In the genomic region with DNA sequence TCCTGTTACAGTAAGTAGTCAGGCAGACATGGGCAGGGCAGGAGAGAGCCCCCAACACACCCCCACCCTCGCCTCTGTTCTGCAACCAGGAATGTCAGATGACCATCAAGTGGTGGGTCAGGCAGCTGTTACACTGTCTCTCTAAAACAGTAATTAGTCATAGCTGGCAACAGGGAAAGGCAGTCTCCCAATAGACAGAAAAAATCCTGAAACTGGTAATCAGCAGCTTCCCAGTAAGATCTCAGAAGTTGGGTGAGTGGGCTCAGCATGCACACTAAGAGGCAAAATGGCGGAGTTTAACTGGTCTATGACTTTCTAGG, we compare ENCODE assay signal across 17 cellular contexts.
A peak's percentile ranks its signal among the peaks of the same experiment; 100 is the strongest.
DNase-seq lines count a peak whose midpoint lies in the region; ATAC-seq, FAIRE-seq and TF ChIP-seq lines count a peak whose summit lies in the region.
"Had no signal": no experiment of that assay in that cellular context is flagged by ENCODE, and none has a peak within 500 bp of the region (broad histone marks: within the 10 kb centered on the region; RNA-seq: fewer than 3 reads in every experiment).

No MANE protein-coding gene starts in this region.

- peak overlapping the region; percentile 55; the same call in 1 of the 2 replicates for H3K4me2 ChIP-seq in GM23338
- no peak overlapping the region for H3K4me2 ChIP-seq in K562 (ENCODE audit: insufficient read depth, low read length)

- WGBS in K562 (ENCODE audit: insufficient coverage, low coverage, missing lambda C conversion rate) = 17% methylated on average over 2 of the region's 2 CpGs
- WGBS in sigmoid colon, 2 donors = 77 to 82% methylated on average over 2 of the region's 2 CpGs

- no peak overlapping the region for H3K9ac ChIP-seq in K562 (ENCODE audit: insufficient read depth in 1 of 2, low read depth in 2 of 2, low read length in 2 of 2)

- H3K27ac Mint-ChIP-seq in GM23338 (no peak overlapping the region), nephron progenitor cell (no peak overlapping the region), T-cell (no peak overlapping the region)
- no peak overlapping the region for H3K27ac Mint-ChIP-seq in activated naive CD4-positive, alpha-beta T cell treated with anti-CD3 and anti-CD28 coated beads, Interleukin-2, amount 50 U/mL, for 72 hours
- H3K27ac Mint-ChIP-seq: CD4-positive, alpha-beta memory T cell had no signal

- no peaks in the 10 kb centered on the region for H3K9me3 ChIP-seq in K562 (replicated peaks; ENCODE audit: control insufficient read depth, insufficient read depth, low read depth, low read length)
- H3K9me3 ChIP-seq in sigmoid colon = no peaks in the 10 kb centered on the region
- H3K9me3 ChIP-seq: BE2C had no signal

- 0 out of 3 replicates have a peak, but pooled peaks cover 6% of the 10 kb centered on the region for H3K36me3 Mint-ChIP-seq in GM23338 (ENCODE audit: low read depth)
- peaks cover 13% of the 10 kb centered on the region for H3K36me3 Mint-ChIP-seq in nephron progenitor cell (ENCODE audit: low read depth)
- no peaks in the 10 kb centered on the region for H3K36me3 Mint-ChIP-seq in T-cell
- peaks cover 0 to 18% of the 10 kb centered on the region in 2 donors for H3K36me3 Mint-ChIP-seq in activated naive CD4-positive, alpha-beta T cell treated with anti-CD3 and anti-CD28 coated beads, Interleukin-2, amount 50 U/mL, for 72 hours

- H3K79me2 ChIP-seq in GM23338 (replicated peaks; ENCODE audit: insufficient read depth) = no peaks in the 10 kb centered on the region
- H3K79me2 ChIP-seq in K562 (ENCODE audit: control insufficient read depth, insufficient read depth, low read length) = no peaks in the 10 kb centered on the region

- no peak overlapping the region for H3K4me3 Mint-ChIP-seq in GM23338
- H3K4me3 Mint-ChIP-seq in nephron progenitor cell = no peak overlapping the region
- no peak overlapping the region for H3K4me3 Mint-ChIP-seq in T-cell
- H3K4me3 Mint-ChIP-seq: CD4-positive, alpha-beta memory T cell had no signal

- CTCF ChIA-PET in K562 (lab: Yijun Ruan, JAX; ENCODE audit: low intra/inter-chr PET ratio) = no interaction called here
- CTCF ChIA-PET in T-cell (lab: Charles Lee) = no interaction called here

- H3K9me2 ChIP-seq in GM23338 (ENCODE audit: insufficient read depth) = 0 out of 2 replicates have a peak, but pooled peaks cover 3% of the 10 kb centered on the region

- H3K27me3 Mint-ChIP-seq in GM23338 (ENCODE audit: insufficient read depth, low read depth, poor library complexity) (peaks cover 6% of the 10 kb centered on the region), nephron progenitor cell (ENCODE audit: low read depth, poor library complexity) (peaks cover 66% of the 10 kb centered on the region), T-cell (peaks cover 11 to 17% of the 10 kb centered on the region in 2 donors)

- POLR2A ChIA-PET in K562 (lab: Yijun Ruan, JAX) (interaction anchor here (0.6 to 0.7 kb wide), 2 partner anchors 16 to 63 kb away, joined by 4 read pairs; no protein-coding TSS in a partner anchor), T-cell (lab: Charles Lee) (no interaction called here)

- H3K4me3 ChIP-seq in GM23338 = no peak overlapping the region
- H3K4me3 ChIP-seq in K562 = no peak overlapping the region
- no peak overlapping the region for H3K4me3 ChIP-seq in sigmoid colon

- TF ChIP-seq CTCF in GM23338 (conservative IDR thresholded peaks at IDR 0.05; ENCODE audit: low read depth in 2 of 2) (no peak), K562 (IDR thresholded peaks at IDR 0.05 in 2 of 3, conservative IDR thresholded peaks at IDR 0.05 in 1 of 3; ENCODE audit: insufficient read depth in 2 of 3, low read depth in 1 of 3, low read length in 3 of 3) (no peak), sigmoid colon (IDR thresholded peaks at IDR 0.05) (no peak), nephron progenitor cell (IDR thresholded peaks at IDR 0.05) (no peak)

- in situ Hi-C loops in K562 (cut with MboI) = no loop called here

- no peaks in the 10 kb centered on the region for H3F3A ChIP-seq in GM23338 (replicated peaks; ENCODE audit: low read depth)

- no peaks in the 10 kb centered on the region for H3K9me1 ChIP-seq in K562 (ENCODE audit: control insufficient read depth, insufficient read depth, low read length)

- H3K36me3 ChIP-seq in GM23338 (ENCODE audit: insufficient read depth) = no peaks in the 10 kb centered on the region
- no peaks in the 10 kb centered on the region for H3K36me3 ChIP-seq in K562 (ENCODE audit: control insufficient read depth, insufficient read depth, low read length)
- no peaks in the 10 kb centered on the region for H3K36me3 ChIP-seq in sigmoid colon
- H3K36me3 ChIP-seq: BE2C had no signal

- DNase-seq in GM23338 (ENCODE audit: low spot score) (no peak), K562 (ENCODE audit: extremely low read depth in 1 of 4, low spot score in 3 of 4) (no peak), foreskin melanocyte (peak; percentile 81), sigmoid colon (peak; percentile 49), nephron progenitor cell (no peak), T-cell (no peak), GM03348 (ENCODE audit: low spot score) (no peak)
- no peak for DNase-seq in activated naive CD4-positive, alpha-beta T cell treated with anti-CD3 and anti-CD28 coated beads, Interleukin-2, amount 50 U/mL, for 72 hours (ENCODE audit: low spot score in 2 of 2)
- DNase-seq: BE2C; CD4-positive, alpha-beta memory T cell; DMS79 had no signal

- peak; percentile 19 for FAIRE-seq in K562 (lab: Jason Lieb, UNC)
- FAIRE-seq: G401.6, GM12892, HepG2, HTR-8/SVneo had no signal

- ATAC-seq in GM23338 (no peak), K562 (no peak), T-cell (replicated peaks in 1 of 4) (no peak)
- no peak for ATAC-seq in activated naive CD4-positive, alpha-beta T cell treated with anti-CD3 and anti-CD28 coated beads, Interleukin-2, amount 50 U/mL, for 72 hours
- ATAC-seq: HCT116, HepG2 had no signal

- H3K9me3 Mint-ChIP-seq in GM23338 (peaks cover 16% of the 10 kb centered on the region), nephron progenitor cell (peaks cover 38% of the 10 kb centered on the region), T-cell (peaks cover 5 to 6% (median 5%) of the 10 kb centered on the region in 3 donors)
- H3K9me3 Mint-ChIP-seq in activated naive CD4-positive, alpha-beta T cell treated with anti-CD3 and anti-CD28 coated beads, Interleukin-2, amount 50 U/mL, for 72 hours = peaks cover 3 to 10% of the 10 kb centered on the region in 2 donors

- H2AFZ ChIP-seq in GM23338 = peak overlapping the region; percentile 33
- H2AFZ ChIP-seq in K562 (ENCODE audit: low read depth, low read length) = peak overlapping the region; percentile 79

- H3K4me1 Mint-ChIP-seq in GM23338 (peaks cover 10% of the 10 kb centered on the region), nephron progenitor cell (peaks cover 23% of the 10 kb centered on the region), T-cell (no peaks in the 10 kb centered on the region)
- H3K4me1 Mint-ChIP-seq: CD4-positive, alpha-beta memory T cell had no signal

- no peaks in the 10 kb centered on the region for H4K20me1 ChIP-seq in GM23338 (replicated peaks; ENCODE audit: insufficient read depth)
- no peaks in the 10 kb centered on the region for H4K20me1 ChIP-seq in K562 (replicated peaks; ENCODE audit: control insufficient read depth, insufficient read depth, low read length)

- TF ChIP-seq EP300 in K562 (IDR thresholded peaks at IDR 0.05; ENCODE audit: low read length) = no peak
- no peak for TF ChIP-seq EP300 in sigmoid colon (IDR thresholded peaks at IDR 0.05)

- TF ChIP-seq RAD21 in K562 (CRISPR knock-in tag; conservative IDR thresholded peaks at IDR 0.05 in 1 of 2, IDR thresholded peaks at IDR 0.05 in 1 of 2) = no peak

- no peak overlapping the region for H3K27ac ChIP-seq in GM23338 (ENCODE audit: low read depth)
- no peak overlapping the region for H3K27ac ChIP-seq in K562 (ENCODE audit: extremely low read depth, low read depth, low read length)
- no peak overlapping the region for H3K27ac ChIP-seq in sigmoid colon
- H3K27ac ChIP-seq: C4-2B had no signal

- TF ChIP-seq POLR2A in K562 (conservative IDR thresholded peaks at IDR 0.05) (no peak), sigmoid colon (IDR thresholded peaks at IDR 0.05) (no peak)

- BruUV-seq in K562 (replicated peaks; lab: Mats Ljungman, UMichigan) = no TSS peak

- H3K4me1 ChIP-seq in GM23338 (ENCODE audit: insufficient read depth) (peaks cover 19% of the 10 kb centered on the region), K562 (replicated peaks in 1 of 2; ENCODE audit: control insufficient read depth in 2 of 2, insufficient read depth in 2 of 2, low read length in 2 of 2) (peaks cover 0 to 10% of the 10 kb centered on the region in 2 experiments; a peak in 3 of 5 replicates), sigmoid colon (no peaks in the 10 kb centered on the region)

- intact Hi-C loops in K562 (cut with micrococcal nuclease) (no loop called here), sigmoid colon (cut with DNase I) (no loop called here)

- H3K27me3 ChIP-seq in GM23338 (ENCODE audit: insufficient read depth) (no peaks in the 10 kb centered on the region), K562 (ENCODE audit: control insufficient read depth in 2 of 2, insufficient read depth in 2 of 2, low read length in 2 of 2) (peaks cover 2 to 19% of the 10 kb centered on the region in 2 experiments; a peak in 4 of 5 replicates), sigmoid colon (no peaks in the 10 kb centered on the region)
- H3K27me3 ChIP-seq: BE2C had no signal

TF ChIP-seq in GM23338, 12 proteins besides CTCF, POLR2A, EP300 and RAD21 (continues in another document):
- TF ChIP-seq NANOG (IDR thresholded peaks at IDR 0.05; ENCODE audit: borderline replicate concordance) (no peak), ZNF331 (CRISPR knock-in tag; IDR thresholded peaks at IDR 0.05; ENCODE audit: low read depth) (no peak), EZH2phosphoT487 (IDR thresholded peaks at IDR 0.05; ENCODE audit: unreplicated experiment) (no peak)

TF ChIP-seq in K562, 482 proteins besides CTCF, POLR2A, EP300 and RAD21 (continues in another document):
- no peak for TF ChIP-seq ZNF121 (CRISPR knock-in tag; conservative IDR thresholded peaks at IDR 0.05)
- no peak for TF ChIP-seq GABPA (tag; conservative IDR thresholded peaks at IDR 0.05; ENCODE audit: low read depth)
- TF ChIP-seq ZKSCAN3 (CRISPR knock-in tag; IDR thresholded peaks at IDR 0.05) = no peak
- TF ChIP-seq ZNF699 (CRISPR knock-in tag; IDR thresholded peaks at IDR 0.05; ENCODE audit: insufficient replicate concordance) = no peak

Comparison
In these comparisons a context has a peak if more than half of its experiments do, and no peak if none do; other contexts are left out.
1. DNase-seq: peak in foreskin melanocyte (single experiment) and sigmoid colon (single experiment); none in GM23338 (single experiment), K562 (0 of 4), nephron progenitor cell (single experiment), T-cell (0 of 34), activated naive CD4-positive, alpha-beta T cell treated with anti-CD3 and anti-CD28 coated beads, Interleukin-2, amount 50 U/mL, for 72 hours (0 of 2) and GM03348 (single experiment).